In genomic region chr18:11963991-11964484, GRCh38 we compare ENCODE assay signal across 13 cellular contexts. TPM values are rescaled to one million over a fixed set of nuclear protein-coding genes. Genes with fewer than 3 reads are reported as not detected.
DNase-seq lines count a peak whose midpoint lies in the region; ATAC-seq and TF ChIP-seq lines count a peak whose summit lies in the region.
"Had no signal": no experiment of that assay in that cellular context is flagged by ENCODE, and none has a peak within 500 bp of the region (broad histone marks: within the 10 kb centered on the region; RNA-seq: fewer than 3 reads in every experiment).

No MANE protein-coding gene starts in this region.

- H3K27ac ChIP-seq in GM23338 (ENCODE audit: low read depth) (no peak overlapping the region), mesodermal cell (ENCODE audit: low read depth, low read length, severe bottlenecking) (peak overlapping the region; percentile 6)
- H3K27ac ChIP-seq: dorsolateral prefrontal cortex had no signal

- no peaks in the 10 kb centered on the region for H4K20me1 ChIP-seq in GM23338 (replicated peaks; ENCODE audit: insufficient read depth)

- peak; percentile 55 for DNase-seq in AG08395 (ENCODE audit: low spot score)
- peak; percentile 33 for DNase-seq in GM23338 (ENCODE audit: low spot score)
- peak; percentile 45 for DNase-seq in astrocyte of the spinal cord (ENCODE audit: low read depth, low spot score)
- DNase-seq in stimulated activated naive CD4-positive, alpha-beta T cell treated with Interleukin-2 at 50 U/mL for 16 hours (lab: John Stamatoyannopoulos, UW), result no peak
- no peak for DNase-seq in NOMO-1 (lab: John Stamatoyannopoulos, UW; ENCODE audit: unreplicated experiment in 2 of 2)
- DNase-seq: activated CD4-positive, alpha-beta T cell treated with anti-CD3 and anti-CD28 coated beads for 36 hours; activated naive CD4-positive, alpha-beta T cell treated with Interleukin-2 at 50 U/mL for 16 hours; CD8-positive, alpha-beta memory T cell; dorsolateral prefrontal cortex; KBM-7 had no signal

- H3K36me3 ChIP-seq in GM23338 (ENCODE audit: insufficient read depth) (no peaks in the 10 kb centered on the region), mesodermal cell (ENCODE audit: control insufficient read depth, insufficient read depth, low read length) (no peaks in the 10 kb centered on the region)

- no peak overlapping the region for H3K4me2 ChIP-seq in GM23338

- no peaks in the 10 kb centered on the region for H3K9me3 ChIP-seq in mesodermal cell (ENCODE audit: control insufficient read depth, low read length)

- H3K36me3 Mint-ChIP-seq in GM23338 (ENCODE audit: low read depth), result no peaks in the 10 kb centered on the region
- H3K36me3 Mint-ChIP-seq: CD8-positive, alpha-beta memory T cell had no signal

- in situ Hi-C loops in astrocyte of the spinal cord (cut with HindIII; ENCODE audit: low sequenced_read_pairs), result no loop called here

- no peaks in the 10 kb centered on the region for H3K79me2 ChIP-seq in GM23338 (replicated peaks; ENCODE audit: insufficient read depth)

- 0 out of 3 replicates have a peak, but pooled peaks cover 1% of the 10 kb centered on the region for H3K9me3 Mint-ChIP-seq in GM23338
- H3K9me3 Mint-ChIP-seq: CD8-positive, alpha-beta memory T cell had no signal

- 0 out of 4 replicates have a peak, but pooled peaks of 1 of the 2 experiments have one; percentile 13 for TF ChIP-seq CTCF in GM23338 (conservative IDR thresholded peaks at IDR 0.05; ENCODE audit: low read depth in 2 of 2)
- TF ChIP-seq CTCF in astrocyte of the spinal cord (IDR thresholded peaks at IDR 0.05; ENCODE audit: low read depth, low read length), result no peak

- ATAC-seq in GM23338 (peak; percentile 62), HG02610 (IDR thresholded peaks at IDR 0.05; ENCODE audit: unreplicated experiment) (no peak), GM19023 (IDR thresholded peaks at IDR 0.05; ENCODE audit: unreplicated experiment) (no peak)
- ATAC-seq: activated CD4-positive, alpha-beta T cell treated with anti-CD3 and anti-CD28 coated beads for 36 hours had no signal

- no peak overlapping the region for H3K27ac Mint-ChIP-seq in GM23338
- H3K27ac Mint-ChIP-seq: activated CD4-positive, alpha-beta T cell treated with anti-CD3 and anti-CD28 coated beads for 36 hours had no signal

- H2AFZ ChIP-seq in GM23338, result no peak overlapping the region

- H3K4me3 ChIP-seq in GM23338 (no peak overlapping the region), astrocyte of the spinal cord (ENCODE audit: low read depth, low read length) (no peak overlapping the region), mesodermal cell (ENCODE audit: extremely low read depth, insufficient read depth, low read length, poor library complexity, severe bottlenecking) (no peak overlapping the region)
- H3K4me3 ChIP-seq: dorsolateral prefrontal cortex had no signal

- no peak overlapping the region for H3K4me3 Mint-ChIP-seq in GM23338
- H3K4me3 Mint-ChIP-seq: activated CD4-positive, alpha-beta T cell treated with anti-CD3 and anti-CD28 coated beads for 36 hours; CD8-positive, alpha-beta memory T cell had no signal

- peaks cover 3% of the 10 kb centered on the region; the same call in 2 of the 3 replicates for H3K4me1 Mint-ChIP-seq in GM23338
- H3K4me1 Mint-ChIP-seq: activated CD4-positive, alpha-beta T cell treated with anti-CD3 and anti-CD28 coated beads for 36 hours; CD8-positive, alpha-beta memory T cell had no signal

- H3K4me1 ChIP-seq in GM23338 (ENCODE audit: insufficient read depth) (no peaks in the 10 kb centered on the region), mesodermal cell (ENCODE audit: control insufficient read depth, insufficient read depth, low read length, poor library complexity, severe bottlenecking) (peaks cover 11% of the 10 kb centered on the region)

- no peaks in the 10 kb centered on the region for H3K27me3 ChIP-seq in GM23338 (ENCODE audit: insufficient read depth)
- H3K27me3 ChIP-seq: dorsolateral prefrontal cortex had no signal

- no peaks in the 10 kb centered on the region for H3K9me2 ChIP-seq in GM23338 (ENCODE audit: insufficient read depth)

- 61 to 78% methylated on average over 2 to 3 of the region's 3 CpGs for WGBS in mesodermal cell (ENCODE audit: insufficient coverage in 2 of 2), 2 experiments

- H3K27me3 Mint-ChIP-seq in GM23338 (ENCODE audit: insufficient read depth, low read depth, poor library complexity), result no peaks in the 10 kb centered on the region
- H3K27me3 Mint-ChIP-seq: activated CD4-positive, alpha-beta T cell treated with anti-CD3 and anti-CD28 coated beads for 36 hours had no signal

- 0 out of 2 replicates have a peak, but pooled peaks cover 3% of the 10 kb centered on the region for H3F3A ChIP-seq in GM23338 (replicated peaks; ENCODE audit: low read depth)

TF ChIP-seq in GM23338, 12 proteins besides CTCF, POLR2A, EP300 and RAD21:
- TF ChIP-seq NANOG (IDR thresholded peaks at IDR 0.05; ENCODE audit: borderline replicate concordance), result no peak
- TF ChIP-seq JUNB (IDR thresholded peaks at IDR 0.05; ENCODE audit: unreplicated experiment), result no peak
- TF ChIP-seq CREB1 (CRISPR knock-in tag; IDR thresholded peaks at IDR 0.05; ENCODE audit: low read depth), result no peak
- no peak for TF ChIP-seq EZH2phosphoT487 (IDR thresholded peaks at IDR 0.05; ENCODE audit: unreplicated experiment)
- no peak for TF ChIP-seq REST (IDR thresholded peaks at IDR 0.05; ENCODE audit: unreplicated experiment)
- no peak for TF ChIP-seq STAT1 (IDR thresholded peaks at IDR 0.05; ENCODE audit: unreplicated experiment)

RNA-seq across cellular contexts. Expression of gene IMPA2, which starts 17.3 kb away (rescaled TPM):
- total RNA-seq in GM23338 (2014; rRNA removed; shearing (Covaris generic)), result 91.8 and 122 TPM in 2 replicates
- 45.0 and 50.4 TPM in 2 replicates for polyA plus RNA-seq in GM23338 (2016; fragmentation: Nextera tagmentation; extraction: Ambion mirVana)
- polyA plus RNA-seq in mesodermal cell (2013, experiment 1 of 2), result 38.0 TPM
- polyA plus RNA-seq in mesodermal cell (2013, experiment 2 of 2), result 36.4 TPM

RNA-seq across cellular contexts. Expression of gene MPPE1, which starts 55.9 kb away (rescaled TPM):
- 18.8 and 29.8 TPM in 2 replicates for total RNA-seq in GM23338 (2014; rRNA removed; shearing (Covaris generic))
- polyA plus RNA-seq in GM23338 (2016; fragmentation: Nextera tagmentation; extraction: Ambion mirVana), result 24.6 and 25.1 TPM in 2 replicates
- polyA plus RNA-seq in mesodermal cell (2013, experiment 1 of 2), result 20.6 TPM
- polyA plus RNA-seq in mesodermal cell (2013, experiment 2 of 2), result 21.3 TPM

Comparison
In these comparisons a context has a peak if more than half of its experiments do, and no peak if none do; other contexts are left out.
1. DNase-seq: peak in AG08395 (single experiment), GM23338 (single experiment) and astrocyte of the spinal cord (single experiment); none in stimulated activated naive CD4-positive, alpha-beta T cell treated with Interleukin-2 at 50 U/mL for 16 hours (single experiment) and NOMO-1 (0 of 2).